ENCODE assay signal across 15 cellular contexts in genomic region chr9:74573792-74574191, GRCh38.
A peak's percentile ranks its signal among the peaks of the same experiment; 100 is the strongest.
DNase-seq lines count a peak whose midpoint lies in the region; ATAC-seq, FAIRE-seq and TF ChIP-seq lines count a peak whose summit lies in the region.
"Had no signal": no experiment of that assay in that cellular context is flagged by ENCODE, and none has a peak within 500 bp of the region (broad histone marks: within the 10 kb centered on the region; RNA-seq: fewer than 3 reads in every experiment).

No MANE protein-coding gene starts in this region.

- no peak overlapping the region for H3K9ac ChIP-seq in GM12878 (ENCODE audit: control insufficient read depth, insufficient read depth, low read length)

- H3K27me3 ChIP-seq in GM12878 (replicated peaks in 1 of 2; ENCODE audit: control insufficient read depth in 2 of 2, insufficient read depth in 2 of 2, low read length in 1 of 2) (no peaks in the 10 kb centered on the region), heart right ventricle (no peaks in the 10 kb centered on the region)

- H3K4me1 ChIP-seq in GM12878 (ENCODE audit: control insufficient read depth, insufficient read depth, low read length) (peaks cover 3% of the 10 kb centered on the region; the same call in 1 of the 2 replicates), heart right ventricle (peaks cover 0 to 4% (median 0%) of the 10 kb centered on the region in 9 donors)

- RAD21 ChIA-PET in GM12878 (lab: Charles Lee; ENCODE audit: unreplicated experiment), result no interaction called here

- H3K79me2 ChIP-seq in GM12878 (ENCODE audit: control insufficient read depth, insufficient read depth, low read length), result no peaks in the 10 kb centered on the region

- H4K20me1 ChIP-seq in GM12878 (ENCODE audit: control insufficient read depth, insufficient read depth), result no peaks in the 10 kb centered on the region

- H3K9me3 Mint-ChIP-seq in activated T-cell treated with anti-CD3 and anti-CD28 coated beads, Interleukin-2, amount 50 U/mL, for 24 hours, result no peaks in the 10 kb centered on the region

- WGBS in GM12878 (ENCODE audit: insufficient coverage, insufficient replicate concordance, low lambda C conversion rate, missing lambda C conversion rate), result 7% methylated on average over 7 of the region's 7 CpGs
- 43 to 51% methylated on average over 7 of the region's 7 CpGs for WGBS in heart right ventricle, 2 donors

- no TSS peak for BruUV-seq in GM12878 (replicated peaks; lab: Mats Ljungman, UMichigan)

- H3K36me3 ChIP-seq in GM12878 (ENCODE audit: control insufficient read depth in 2 of 2, insufficient read depth in 2 of 2, low read length in 1 of 2) (no peaks in the 10 kb centered on the region), heart right ventricle (no peaks in the 10 kb centered on the region)

- ATAC-seq in GM12878, result peak; percentile 97
- no peak for ATAC-seq in heart right ventricle
- no peak for ATAC-seq in GM21786 (IDR thresholded peaks at IDR 0.05; ENCODE audit: unreplicated experiment)
- ATAC-seq: HCT116 had no signal

- H3K36me3 Mint-ChIP-seq in activated T-cell treated with anti-CD3 and anti-CD28 coated beads, Interleukin-2, amount 50 U/mL, for 24 hours (ENCODE audit: low read depth), result no peaks in the 10 kb centered on the region

- H3K9me3 ChIP-seq in GM12878 (replicated peaks; ENCODE audit: control insufficient read depth, insufficient read depth, low read length) (no peaks in the 10 kb centered on the region), heart right ventricle (no peaks in the 10 kb centered on the region)

- FAIRE-seq in H54 (lab: Jason Lieb, UNC) (peak; percentile 55), GM12878 (lab: Jason Lieb, UNC) (no peak)
- FAIRE-seq: A204.1 had no signal

- peak; percentile 83 for DNase-seq in COLO829 (ENCODE audit: low spot score)
- DNase-seq in H54 (ENCODE audit: insufficient read length, low spot score), result no peak
- DNase-seq in HT1080 (ENCODE audit: low read depth), result peak; percentile 57
- no peak for DNase-seq in GM12878 (ENCODE audit: low read depth, low spot score)
- DNase-seq in heart right ventricle, result no peak
- DNase-seq in activated T-cell treated with anti-CD3 and anti-CD28 coated beads, Interleukin-2, amount 50 U/mL, for 24 hours, result no peak
- DNase-seq in NCI-H1105 treated with DMSO at 0.1 percent for 48 hours (lab: John Stamatoyannopoulos, UW), result no peak
- DNase-seq: activated naive CD4-positive, alpha-beta T cell treated with anti-CD3 and anti-CD28 coated beads, Interleukin-2, amount 50 U/mL, for 16 hours; COR-L47; hypothalamus; mesendoderm; T1000 had no signal

- H3K27ac ChIP-seq in GM12878 (ENCODE audit: control insufficient read depth, insufficient read depth) (no peak overlapping the region), heart right ventricle (no peak overlapping the region)

- no peak overlapping the region for H3K4me3 Mint-ChIP-seq in activated T-cell treated with anti-CD3 and anti-CD28 coated beads, Interleukin-2, amount 50 U/mL, for 24 hours

- H3K27ac Mint-ChIP-seq in activated T-cell treated with anti-CD3 and anti-CD28 coated beads, Interleukin-2, amount 50 U/mL, for 24 hours, result no peak overlapping the region

- no peak for TF ChIP-seq RAD21 in GM12878 (IDR thresholded peaks at IDR 0.05; ENCODE audit: insufficient read depth, low read depth, low read length)

- in situ Hi-C loops in GM12878 (cut with MboI), result loop anchor here (10.0 kb wide), 1 partner anchor 889 kb away; no protein-coding TSS in a partner anchor

- H3K4me3 ChIP-seq in GM12878 (no peak overlapping the region), heart right ventricle (no peak overlapping the region)

- POLR2A ChIA-PET in GM12878 (lab: Charles Lee), result no interaction called here

- no peaks in the 10 kb centered on the region for H3K27me3 Mint-ChIP-seq in activated T-cell treated with anti-CD3 and anti-CD28 coated beads, Interleukin-2, amount 50 U/mL, for 24 hours

- intact Hi-C loops in GM12878 (cut with micrococcal nuclease; ENCODE audit: unreplicated experiment), result loop anchor here (10.0 kb wide), 1 partner anchor 1369 kb away; no protein-coding TSS in a partner anchor
- intact Hi-C loops in heart right ventricle (cut with DNase I), result loop anchor here in 3 of 10 donors (5.0 to 10.0 kb wide), 3 partner anchors 259 to 1371 kb away; no protein-coding TSS in a partner anchor

- H3K4me1 Mint-ChIP-seq in activated T-cell treated with anti-CD3 and anti-CD28 coated beads, Interleukin-2, amount 50 U/mL, for 24 hours (ENCODE audit: low read depth), result no peaks in the 10 kb centered on the region

- H2AFZ ChIP-seq in GM12878 (ENCODE audit: control insufficient read depth, low read depth, low read length), result no peak overlapping the region

- TF ChIP-seq CTCF in GM12878 (IDR thresholded peaks at IDR 0.05 in 2 of 3, conservative IDR thresholded peaks at IDR 0.05 in 1 of 3; ENCODE audit: control insufficient read depth in 2 of 3, extremely low read depth in 1 of 3, insufficient read depth in 1 of 3, low read depth in 3 of 3, low read length in 3 of 3) (no peak), heart right ventricle (IDR thresholded peaks at IDR 0.05) (no peak)

- SMC1A ChIA-PET in GM12878 (lab: Charles Lee; ENCODE audit: uncharacterized antibody, unreplicated experiment), result interaction anchor here (1.5 kb wide), 1 partner anchor 890 kb away, joined by 3 read pairs; no protein-coding TSS in a partner anchor

- CTCF ChIA-PET in GM12878 (lab: Yijun Ruan, JAX), result interaction anchor here (1.2 kb wide), 1 partner anchor 65 kb away, joined by 3 read pairs; no protein-coding TSS in a partner anchor

- no peak for TF ChIP-seq POLR2A in H54 (IDR thresholded peaks at IDR 0.05; ENCODE audit: low read depth, low read length)
- no peak for TF ChIP-seq POLR2A in GM12878 (IDR thresholded peaks at IDR 0.05; ENCODE audit: low read depth, low read length)

- peak overlapping the region; percentile 9; the same call in 1 of the 2 replicates for H3K4me2 ChIP-seq in GM12878 (ENCODE audit: control insufficient read depth, insufficient read depth)

- TF ChIP-seq EP300 in GM12878 (IDR thresholded peaks at IDR 0.05; ENCODE audit: borderline replicate concordance in 1 of 2, control insufficient read depth in 1 of 2, low read depth in 2 of 2, low read length in 2 of 2), result no peak

TF ChIP-seq in GM12878, 131 proteins besides CTCF, POLR2A, EP300 and RAD21:
- TF ChIP-seq CREB1 (IDR thresholded peaks at IDR 0.05; ENCODE audit: low read depth), result no peak
- TF ChIP-seq EGR1 (IDR thresholded peaks at IDR 0.05; ENCODE audit: borderline replicate concordance in 1 of 2, low read depth in 2 of 2, low read length in 2 of 2), result peak in 1 of 2 experiments; percentile 32; a peak in 1 of 3 replicates
- TF ChIP-seq RUNX3 (IDR thresholded peaks at IDR 0.05; ENCODE audit: low read length), result peak; percentile 26; the same call in 1 of the 2 replicates

Comparison
In these comparisons a context has a peak if more than half of its experiments do, and no peak if none do; other contexts are left out.
1. DNase-seq: peak in COLO829 (single experiment) and HT1080 (single experiment); none in H54 (single experiment), GM12878 (single experiment), heart right ventricle (0 of 2), activated T-cell treated with anti-CD3 and anti-CD28 coated beads, Interleukin-2, amount 50 U/mL, for 24 hours (single experiment) and NCI-H1105 treated with DMSO at 0.1 percent for 48 hours (single experiment).